Comparison of ENCODE assay signal across 8 cellular contexts in the genomic region with DNA sequence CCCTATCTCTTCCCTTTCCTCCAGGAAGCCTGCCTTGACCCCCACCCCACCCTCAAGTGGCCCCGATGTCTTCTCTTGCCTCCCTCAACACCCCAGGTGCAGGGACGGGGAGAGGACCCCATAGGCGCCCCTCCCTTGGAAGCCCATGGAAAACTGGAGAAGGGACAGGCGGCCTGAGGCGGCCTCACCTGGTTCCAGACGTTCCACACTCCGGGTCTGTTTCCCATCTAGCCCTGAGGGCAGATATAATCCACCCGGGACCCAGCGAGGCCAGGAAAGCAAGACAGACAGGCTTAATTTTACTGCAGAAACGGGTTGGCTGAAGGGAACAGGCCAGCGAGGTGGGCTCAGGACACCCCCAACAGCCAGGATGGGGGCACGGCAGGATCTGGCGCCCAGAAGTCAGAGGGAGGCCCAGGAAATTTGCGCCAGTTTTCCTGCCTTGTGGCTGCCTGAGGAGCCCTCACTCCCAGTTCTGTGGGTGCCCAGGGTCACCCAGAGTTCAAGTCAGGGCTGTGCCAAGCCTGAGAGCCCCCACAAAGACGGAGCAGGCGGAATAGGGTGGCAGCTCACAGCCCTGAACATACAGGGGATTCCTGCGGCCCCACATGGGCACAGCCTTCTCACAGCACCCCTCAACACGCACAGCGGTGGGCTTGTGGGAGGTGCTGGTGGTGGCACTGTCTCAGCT. TPM values are rescaled to one million over a fixed set of nuclear protein-coding genes. Genes with fewer than 3 reads are reported as not detected.
A peak's percentile ranks its signal among the peaks of the same experiment; 100 is the strongest.
DNase-seq lines count a peak whose midpoint lies in the region; ATAC-seq and TF ChIP-seq lines count a peak whose summit lies in the region.

No MANE protein-coding gene starts in this region.

- CTCF ChIA-PET in SK-N-SH (lab: Yijun Ruan, JAX), result no interaction called here

- H3K27ac ChIP-seq in duodenal mucosa (ENCODE audit: low read depth, low read length) (no peak overlapping the region), SK-N-SH (ENCODE audit: low read depth in 2 of 2, low read length in 1 of 2) (no peak overlapping the region)

- TF ChIP-seq RAD21 in SK-N-SH (IDR thresholded peaks at IDR 0.05; ENCODE audit: low read length), result no peak

- intact Hi-C loops in Right ventricle myocardium superior (cut with DNase I) (no loop called here), cardiac septum (cut with DNase I) (no loop called here), natural killer cell (cut with micrococcal nuclease) (loop anchor here (5.0 kb wide), 2 partner anchors 150 to 210 kb away; partner anchors contain the start of genes BET1L and RIC8A), sciatic nerve (cut with DNase I) (no loop called here)

- peaks cover 19 to 36% of the 10 kb centered on the region in 2 donors for H3K4me1 ChIP-seq in duodenal mucosa (ENCODE audit: control insufficient read depth in 1 of 2, insufficient read depth in 2 of 2, low read length in 2 of 2)
- peaks cover 0 to 7% of the 10 kb centered on the region in 2 experiments; a peak in 1 of 4 replicates for H3K4me1 ChIP-seq in SK-N-SH (ENCODE audit: control insufficient read depth in 1 of 2, insufficient read depth in 2 of 2, low read depth in 1 of 2, low read length in 1 of 2)

- H3K9me3 ChIP-seq in duodenal mucosa (ENCODE audit: control insufficient read depth in 1 of 2, low read length in 2 of 2) (no peaks in the 10 kb centered on the region), SK-N-SH (no peaks in the 10 kb centered on the region)

- TF ChIP-seq EP300 in SK-N-SH (IDR thresholded peaks at IDR 0.05; ENCODE audit: borderline replicate concordance in 1 of 2, low read depth in 1 of 2, low read length in 1 of 2), result no peak

- POLR2A ChIA-PET in SK-N-SH (lab: Yijun Ruan, JAX), result no interaction called here

- H4K20me1 ChIP-seq in SK-N-SH (ENCODE audit: insufficient read depth), result no peaks in the 10 kb centered on the region

- H3K9me2 ChIP-seq in SK-N-SH, result no peaks in the 10 kb centered on the region

- no peaks in the 10 kb centered on the region for H3K9me3 Mint-ChIP-seq in natural killer cell

- H3K4me2 ChIP-seq in SK-N-SH, result no peak overlapping the region

- no peak overlapping the region for H2AFZ ChIP-seq in SK-N-SH (ENCODE audit: low read depth)

- no peak for TF ChIP-seq CTCF in natural killer cell (IDR thresholded peaks at IDR 0.05)
- no peak for TF ChIP-seq CTCF in SK-N-SH (IDR thresholded peaks at IDR 0.05)

- 17% methylated on average over 12 of the region's 19 CpGs for WGBS in SK-N-SH (ENCODE audit: low lambda C conversion rate)

- no peaks in the 10 kb centered on the region for H3K79me2 ChIP-seq in SK-N-SH (ENCODE audit: insufficient read depth)

- peak overlapping the region; percentile 60 for H3K4me3 Mint-ChIP-seq in natural killer cell

- ATAC-seq in Right ventricle myocardium superior (ENCODE audit: poor library complexity), result no peak
- no peak for ATAC-seq in natural killer cell
- ATAC-seq in GM19324 (IDR thresholded peaks at IDR 0.05; ENCODE audit: low FRiP score, unreplicated experiment), result no peak
- no peak for ATAC-seq in sciatic nerve

- H3F3A ChIP-seq in SK-N-SH (replicated peaks; ENCODE audit: insufficient read depth), result no peaks in the 10 kb centered on the region

- H3K9ac ChIP-seq in duodenal mucosa (ENCODE audit: low read depth in 1 of 2, low read length in 2 of 2), result peak overlapping the region in 1 of 2 donors; percentile 32
- no peak overlapping the region for H3K9ac ChIP-seq in SK-N-SH

- H3K36me3 Mint-ChIP-seq in natural killer cell, result no peaks in the 10 kb centered on the region

- peak; percentile 26 for DNase-seq in Right ventricle myocardium superior
- DNase-seq in cardiac septum (ENCODE audit: low spot score), result no peak
- DNase-seq in natural killer cell, result no peak
- DNase-seq in DMS153 treated with DMSO at 0.1 percent for 48 hours (lab: John Stamatoyannopoulos, UW; ENCODE audit: unreplicated experiment), result no peak
- DNase-seq in SK-N-SH, result no peak
- no peak for DNase-seq in sciatic nerve (ENCODE audit: low spot score)

- H3K27me3 ChIP-seq in duodenal mucosa (ENCODE audit: control insufficient read depth in 1 of 2, insufficient read depth in 2 of 2, low read length in 2 of 2) (no peaks in the 10 kb centered on the region), SK-N-SH (ENCODE audit: insufficient read depth) (peaks cover 33% of the 10 kb centered on the region)

- no peaks in the 10 kb centered on the region for H3K27me3 Mint-ChIP-seq in natural killer cell (ENCODE audit: low read depth in 2 of 2)

- H3K27ac Mint-ChIP-seq in natural killer cell, result peak overlapping the region in 1 of 2 donors; percentile 69

- H3K4me1 Mint-ChIP-seq in natural killer cell, result peaks cover 17 to 47% of the 10 kb centered on the region in 2 donors

- H3K4me3 ChIP-seq in duodenal mucosa (ENCODE audit: low read depth in 1 of 2, low read length in 2 of 2), result peak overlapping the region; percentile 73 to 77
- no peak overlapping the region for H3K4me3 ChIP-seq in SK-N-SH (ENCODE audit: low read depth in 2 of 2, low read length in 1 of 2)

- H3K36me3 ChIP-seq in duodenal mucosa (ENCODE audit: control insufficient read depth in 1 of 2, insufficient read depth in 2 of 2, low read length in 2 of 2) (no peaks in the 10 kb centered on the region), SK-N-SH (replicated peaks in 1 of 2; ENCODE audit: control insufficient read depth in 1 of 2, insufficient read depth in 2 of 2, low read length in 1 of 2) (no peaks in the 10 kb centered on the region)

TF ChIP-seq in SK-N-SH, 30 proteins besides CTCF, POLR2A, EP300 and RAD21:
- TF ChIP-seq EZH2phosphoT487 (IDR thresholded peaks at IDR 0.05; ENCODE audit: borderline replicate concordance, low read depth) (no peak), MEF2A (IDR thresholded peaks at IDR 0.05; ENCODE audit: borderline replicate concordance, low read depth) (no peak), GABPA (IDR thresholded peaks at IDR 0.05; ENCODE audit: low read depth) (no peak), RFX5 (IDR thresholded peaks at IDR 0.05; ENCODE audit: low read length) (no peak), YY1 (IDR thresholded peaks at IDR 0.05; ENCODE audit: low read depth) (no peak), TCF12 (IDR thresholded peaks at IDR 0.05) (no peak), SIN3A (IDR thresholded peaks at IDR 0.05; ENCODE audit: borderline replicate concordance, low read depth, low read length) (no peak), TAF1 (IDR thresholded peaks at IDR 0.05; ENCODE audit: borderline replicate concordance, low read depth, low read length) (no peak)

RNA-seq across cellular contexts. Expression of gene SIGIRR, which starts 3.0 kb away (rescaled TPM):
- total RNA-seq in Right ventricle myocardium superior (38.6 TPM), cardiac septum (33.3 TPM), natural killer cell (100 to 1,000 TPM; 619 to 690 (median 666) TPM), sciatic nerve (51.6 TPM)
- 22.4 and 32.5 TPM in 2 replicates for polyA plus RNA-seq in SK-N-SH (2012; rRNA removed)
- 12.3 and 16.4 TPM in 2 replicates for polyA plus RNA-seq in SK-N-SH (2012; cell fraction: cytosol; rRNA removed)
- polyA plus RNA-seq in SK-N-SH (2012; cell fraction: nucleus; rRNA removed), result 45.1 and 92.0 TPM in 2 replicates

RNA-seq across cellular contexts. Expression of gene PKP3, which starts 23.8 kb away (rescaled TPM):
- total RNA-seq in Right ventricle myocardium superior, result 0.86 TPM
- total RNA-seq in cardiac septum, result 0.83 TPM
- under 1 TPM in 2 of 3 donors, not detected in 1; 0.29 to 0.56 TPM for total RNA-seq in natural killer cell
- 1.4 and 2.4 TPM in 2 replicates for polyA plus RNA-seq in SK-N-SH (2012; rRNA removed)
- 0.59 and 0.98 TPM in 2 replicates for polyA plus RNA-seq in SK-N-SH (2012; cell fraction: cytosol; rRNA removed)
- polyA plus RNA-seq in SK-N-SH (2012; cell fraction: nucleus; rRNA removed), result 4.2 and 5.2 TPM in 2 replicates
- total RNA-seq in sciatic nerve, result 0.49 TPM

RNA-seq across cellular contexts. Expression of gene ANO9, which starts 24.0 kb away (rescaled TPM):
- total RNA-seq in Right ventricle myocardium superior (0.08 TPM), cardiac septum (0.38 TPM), natural killer cell (10 to 100 TPM; 15.1 to 21.3 (median 15.1) TPM), sciatic nerve (0.98 TPM)
- 0.06 and 0.12 TPM in 2 replicates for polyA plus RNA-seq in SK-N-SH (2012; rRNA removed)
- polyA plus RNA-seq in SK-N-SH (2012; cell fraction: cytosol; rRNA removed), result 0.03 TPM in 2 replicates
- 1.0 TPM in 2 replicates for polyA plus RNA-seq in SK-N-SH (2012; cell fraction: nucleus; rRNA removed)

RNA-seq across cellular contexts. Expression of gene PTDSS2, which starts 32.3 kb away (rescaled TPM):
- 25.5 TPM for total RNA-seq in Right ventricle myocardium superior
- total RNA-seq in cardiac septum, result 24.9 TPM
- total RNA-seq in natural killer cell, result 10 to 100 TPM; 21.5 to 25.1 (median 23.4) TPM
- 25.6 and 28.6 TPM in 2 replicates for polyA plus RNA-seq in SK-N-SH (2012; rRNA removed)
- 10.9 and 14.9 TPM in 2 replicates for polyA plus RNA-seq in SK-N-SH (2012; cell fraction: cytosol; rRNA removed)
- 130 and 148 TPM in 2 replicates for polyA plus RNA-seq in SK-N-SH (2012; cell fraction: nucleus; rRNA removed)
- 33.1 TPM for total RNA-seq in sciatic nerve

RNA-seq across cellular contexts. Expression of gene B4GALNT4, which starts 48.5 kb away (rescaled TPM):
- 0.94 TPM for total RNA-seq in Right ventricle myocardium superior
- total RNA-seq in cardiac septum, result 0.24 TPM
- total RNA-seq in natural killer cell, result 1 to 10 TPM in 2 of 3 donors, under 1 TPM in 1; 0.66 to 1.5 (median 1.5) TPM
- 58.6 and 66.7 TPM in 2 replicates for polyA plus RNA-seq in SK-N-SH (2012; rRNA removed)
- 18.8 and 31.2 TPM in 2 replicates for polyA plus RNA-seq in SK-N-SH (2012; cell fraction: cytosol; rRNA removed)
- polyA plus RNA-seq in SK-N-SH (2012; cell fraction: nucleus; rRNA removed), result 380 and 563 TPM in 2 replicates
- 32.2 TPM for total RNA-seq in sciatic nerve

Comparison
In these comparisons a context has a peak if more than half of its experiments do, and no peak if none do; other contexts are left out.
1. H3K4me3 ChIP-seq: peak in duodenal mucosa (2 of 2); none in SK-N-SH (0 of 2).
2. RNA of gene SIGIRR, which starts 3.0 kb away (total RNA-seq): 619 to 690 TPM in natural killer cell; 51.6 TPM in sciatic nerve (single experiment), 38.6 TPM in Right ventricle myocardium superior (single experiment) and 33.3 TPM in cardiac septum (single experiment); every median in the first group is over 10 times any median in the second.